In the genomic region with DNA sequence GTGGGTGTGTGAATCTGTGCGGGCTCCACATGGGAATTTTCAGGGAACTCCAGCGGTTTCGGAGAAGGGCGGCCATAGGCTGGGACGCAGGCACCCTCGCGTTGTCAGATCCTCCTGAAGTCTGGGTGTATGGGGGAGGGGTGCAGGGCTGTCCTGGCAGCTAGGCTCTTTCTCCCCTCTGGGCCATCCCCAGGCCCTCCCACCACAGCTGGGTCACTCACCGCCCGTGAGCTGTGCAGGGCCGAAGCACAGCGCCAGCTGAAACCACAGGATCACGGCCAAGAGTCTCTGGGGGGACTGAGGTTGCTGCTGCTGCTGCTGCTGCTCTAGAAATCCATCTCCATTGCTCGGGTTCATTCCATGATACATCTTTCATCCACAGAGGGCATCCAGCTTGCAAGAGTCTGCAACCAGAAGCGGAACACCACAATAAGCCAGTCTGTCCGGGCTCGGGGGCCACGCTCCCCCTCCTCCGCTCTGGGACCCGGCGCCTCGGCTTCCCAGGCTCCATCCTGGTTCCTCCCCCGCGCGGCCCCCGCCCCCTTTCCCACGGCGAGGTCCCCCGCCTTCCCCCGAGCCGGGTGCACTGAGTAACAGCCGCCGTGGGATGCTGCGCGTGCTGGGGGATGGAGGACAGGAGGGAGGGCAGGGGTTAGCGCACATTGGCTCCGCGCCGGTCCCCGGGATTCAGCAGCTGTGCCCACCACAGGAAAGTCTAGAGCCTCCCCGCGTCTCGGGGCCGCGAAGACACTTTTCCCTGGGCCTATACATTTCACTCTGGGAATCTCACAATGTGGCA, we compare ENCODE assay signal across 9 cellular contexts. TPM values are rescaled to one million over a fixed set of nuclear protein-coding genes. Genes with fewer than 3 reads are reported as not detected.
DNase-seq lines count a peak whose midpoint lies in the region; ATAC-seq, FAIRE-seq and TF ChIP-seq lines count a peak whose summit lies in the region.
"Had no signal": no experiment of that assay in that cellular context is flagged by ENCODE, and none has a peak within 500 bp of the region (broad histone marks: within the 10 kb centered on the region; RNA-seq: fewer than 3 reads in every experiment).

No MANE protein-coding gene starts in this region.

- H3K9me3 ChIP-seq in Panc1 (ENCODE audit: control insufficient read depth, insufficient read depth, low read depth, low read length) (no peaks in the 10 kb centered on the region), GM12878 (replicated peaks; ENCODE audit: control insufficient read depth, insufficient read depth, low read length) (no peaks in the 10 kb centered on the region), skeletal muscle tissue (ENCODE audit: control insufficient read depth in 3 of 3, low read length in 3 of 3) (no peaks in the 10 kb centered on the region)

- in situ Hi-C loops in Panc1 (cut with HindIII; ENCODE audit: low pct_unique_long_range_greater_than_20kb, low sequenced_read_pairs) (no loop called here), GM12878 (cut with MboI) (no loop called here)

- TF ChIP-seq POLR2A in GM12878 (IDR thresholded peaks at IDR 0.05; ENCODE audit: low read depth, low read length) (no peak), H54 (IDR thresholded peaks at IDR 0.05; ENCODE audit: low read depth, low read length) (no peak)

- FAIRE-seq in GM12878 (lab: Jason Lieb, UNC) (no peak), H54 (lab: Jason Lieb, UNC) (no peak)

- RAD21 ChIA-PET in GM12878 (lab: Charles Lee; ENCODE audit: unreplicated experiment) = interaction anchor here (0.9 to 1.1 kb wide), 2 partner anchors 19 to 229 kb away, joined by 3 to 4 read pairs; no protein-coding TSS in a partner anchor

- ATAC-seq in Panc1 (peak; percentile 54), GM12878 (peak; percentile 56), HG03175 (IDR thresholded peaks at IDR 0.05; ENCODE audit: unreplicated experiment) (no peak)

- H3K79me2 ChIP-seq in GM12878 (ENCODE audit: control insufficient read depth, insufficient read depth, low read length) = no peaks in the 10 kb centered on the region

- no peaks in the 10 kb centered on the region for H3K36me3 ChIP-seq in H7 (replicated peaks; ENCODE audit: control insufficient read depth, insufficient read depth, low read length)
- no peaks in the 10 kb centered on the region for H3K36me3 ChIP-seq in Panc1 (ENCODE audit: control insufficient read depth, insufficient read depth, low read length)
- H3K36me3 ChIP-seq in GM12878 (ENCODE audit: control insufficient read depth in 2 of 2, insufficient read depth in 2 of 2, low read length in 1 of 2) = no peaks in the 10 kb centered on the region
- no peaks in the 10 kb centered on the region for H3K36me3 ChIP-seq in skeletal muscle tissue (ENCODE audit: control insufficient read depth in 3 of 3, insufficient read depth in 3 of 3, low read length in 3 of 3)

- CTCF ChIA-PET in Panc1 (lab: Charles Lee) (interaction anchor here (0.7 kb wide), 1 partner anchor 300 kb away, joined by 6 read pairs; no protein-coding TSS in a partner anchor), GM12878 (lab: Yijun Ruan, JAX) (no interaction called here)

- peaks cover 2% of the 10 kb centered on the region; the same call in 1 of the 2 replicates for H3K4me1 ChIP-seq in Panc1 (ENCODE audit: control insufficient read depth, insufficient read depth, low read length)
- no peaks in the 10 kb centered on the region for H3K4me1 ChIP-seq in GM12878 (ENCODE audit: control insufficient read depth, insufficient read depth, low read length)
- peaks cover 6 to 13% (median 9%) of the 10 kb centered on the region in 3 donors for H3K4me1 ChIP-seq in skeletal muscle tissue (ENCODE audit: control insufficient read depth in 3 of 3, insufficient read depth in 3 of 3, low read length in 3 of 3)

- H3K4me3 ChIP-seq in H7 (ENCODE audit: insufficient read depth, low read depth, low read length) = peak overlapping the region; percentile 57
- H3K4me3 ChIP-seq in Panc1 (ENCODE audit: low read depth in 2 of 2, low read length in 2 of 2) = peak overlapping the region; percentile 35 to 50
- H3K4me3 ChIP-seq in GM12878 = no peak overlapping the region
- peak overlapping the region; percentile 54 for H3K4me3 ChIP-seq in iPS-11a (ENCODE audit: low read depth, low read length)
- H3K4me3 ChIP-seq in skeletal muscle tissue (ENCODE audit: low read length in 3 of 3) = peak overlapping the region; percentile 59 to 72 (median 72)

- WGBS in GM12878 (ENCODE audit: insufficient coverage, insufficient replicate concordance, low lambda C conversion rate, missing lambda C conversion rate) = 17% methylated on average over 24 of the region's 44 CpGs

- SMC1A ChIA-PET in GM12878 (lab: Charles Lee; ENCODE audit: uncharacterized antibody, unreplicated experiment) = interaction anchor here (0.7 to 1.0 kb wide), 2 partner anchors 20 to 227 kb away, joined by 3 to 4 read pairs; no protein-coding TSS in a partner anchor

- TF ChIP-seq EP300 in GM12878 (IDR thresholded peaks at IDR 0.05; ENCODE audit: borderline replicate concordance in 1 of 2, control insufficient read depth in 1 of 2, low read depth in 2 of 2, low read length in 2 of 2) = no peak

- H3K9ac ChIP-seq in GM12878 (ENCODE audit: control insufficient read depth, insufficient read depth, low read length) (no peak overlapping the region), skeletal muscle tissue (ENCODE audit: low read depth in 1 of 3, low read length in 3 of 3) (peak overlapping the region in 2 of 3 donors; percentile 57 to 59)

- no peak for TF ChIP-seq CTCF in Panc1 (IDR thresholded peaks at IDR 0.05)
- TF ChIP-seq CTCF in GM12878 (IDR thresholded peaks at IDR 0.05 in 2 of 3, conservative IDR thresholded peaks at IDR 0.05 in 1 of 3; ENCODE audit: control insufficient read depth in 2 of 3, extremely low read depth in 1 of 3, insufficient read depth in 1 of 3, low read depth in 3 of 3, low read length in 3 of 3) = no peak

- H2AFZ ChIP-seq in GM12878 (ENCODE audit: control insufficient read depth, low read depth, low read length) = no peak overlapping the region

- peaks cover 54% of the 10 kb centered on the region for H3K27me3 ChIP-seq in H7 (ENCODE audit: control insufficient read depth, insufficient read depth, low read length)
- peaks cover 43% of the 10 kb centered on the region for H3K27me3 ChIP-seq in Panc1 (ENCODE audit: control insufficient read depth, insufficient read depth, low read length)
- H3K27me3 ChIP-seq in GM12878 (replicated peaks in 1 of 2; ENCODE audit: control insufficient read depth in 2 of 2, insufficient read depth in 2 of 2, low read length in 1 of 2) = peaks cover 5 to 15% of the 10 kb centered on the region in 2 experiments
- H3K27me3 ChIP-seq in skeletal muscle tissue (ENCODE audit: control insufficient read depth in 3 of 3, insufficient read depth in 3 of 3, low read length in 3 of 3) = peaks cover 0 to 3% (median 0%) of the 10 kb centered on the region in 3 donors

- H3K27ac ChIP-seq in Panc1 (ENCODE audit: low read length) = no peak overlapping the region
- H3K27ac ChIP-seq in GM12878 (ENCODE audit: control insufficient read depth, insufficient read depth) = no peak overlapping the region
- H3K27ac ChIP-seq in skeletal muscle tissue (ENCODE audit: low read depth, low read length) = no peak overlapping the region

- H4K20me1 ChIP-seq in GM12878 (ENCODE audit: control insufficient read depth, insufficient read depth) = no peaks in the 10 kb centered on the region

- intact Hi-C loops in Panc1 (cut with micrococcal nuclease; ENCODE audit: unreplicated experiment) = no loop called here
- intact Hi-C loops in GM12878 (cut with micrococcal nuclease; ENCODE audit: unreplicated experiment) = no loop called here

- BruUV-seq in Panc1 (replicated peaks; lab: Mats Ljungman, UMichigan) = no TSS peak
- BruUV-seq in GM12878 (replicated peaks; lab: Mats Ljungman, UMichigan) = no TSS peak

- H3K4me2 ChIP-seq in GM12878 (ENCODE audit: control insufficient read depth, insufficient read depth) = no peak overlapping the region; the same call in 1 of the 2 replicates

- no peak for TF ChIP-seq RAD21 in GM12878 (IDR thresholded peaks at IDR 0.05; ENCODE audit: insufficient read depth, low read depth, low read length)

- DNase-seq in H7 (peak; percentile 73), Panc1 (ENCODE audit: low read depth, low spot score) (no peak), GM12878 (ENCODE audit: low read depth, low spot score) (no peak), H54 (ENCODE audit: insufficient read length, low spot score) (no peak), kidney tubule cell (ENCODE audit: low spot score) (no peak)

- POLR2A ChIA-PET in Panc1 (lab: Charles Lee) (no interaction called here), GM12878 (lab: Charles Lee) (no interaction called here)

RNA-seq across cellular contexts. Expression of a gene that starts 0.7 kb away (rescaled TPM):
- total RNA-seq in H7 (2014; rRNA removed; shearing (Covaris generic)) = 0.07 and 4.1 TPM in 2 replicates
- total RNA-seq in Panc1 (2021; ENCODE audit: unreplicated experiment) (0.28 TPM), GM12878 (2014; rRNA removed) (0.17 TPM in 1 of 2 replicates, not detected in the other), GM12878 (2014; rRNA removed; fragmentation: Illumina TruSeq; extraction: Trizol) (0.13 and 0.18 TPM in 2 replicates), GM12878 (2021) (0.33 TPM in 1 of 2 replicates, not detected in the other), skeletal muscle tissue (4.7 TPM)
- polyA plus RNA-seq in Panc1 (2012; ENCODE audit: insufficient read length) = not detected
- total RNA-seq in GM12878 (2013; cell fraction: nucleolus; rRNA removed) = 1.4 and 1.5 TPM in 2 replicates
- polyA plus RNA-seq in GM12878 (2011; ENCODE audit: low read depth) = not detected
- polyA plus RNA-seq in GM12878 (2011; rRNA removed) (0.63 and 1.1 TPM in 2 replicates), GM12878 (2014; fragmentation: Illumina TruSeq; extraction: Trizol) (not detected in 2 replicates), GM12878 (2014; fragmentation: Nextera tagmentation; extraction: Ambion mirVana) (under 1 TPM in 1 of 2 experiments, not detected in 1; 0.18 TPM), GM12878 (2014; rRNA removed) (0.26 TPM in 1 of 2 replicates, not detected in the other), GM12878 (2016; fragmentation: Nextera tagmentation; extraction: Ambion mirVana) (under 1 TPM in 1 of 2 experiments, not detected in 1; 0.44 TPM)
- 0.82 and 0.84 TPM in 2 replicates for polyA plus RNA-seq in GM12878 (2011; cell fraction: cytosol; rRNA removed)
- polyA plus RNA-seq in GM12878 (2011; cell fraction: nucleus; rRNA removed) = 2.0 and 2.6 TPM in 2 replicates
- not detected in 2 replicates for polyA plus RNA-seq in GM12878 (2012)
- polyA minus RNA-seq in GM12878 (2011; rRNA and poly(A)+ RNA removed) = 1.0 and 1.8 TPM in 2 replicates
- 0.80 TPM in 1 of 2 replicates, not detected in the other for polyA minus RNA-seq in GM12878 (2011; cell fraction: cytosol; rRNA and poly(A)+ RNA removed)
- 1.9 TPM in 2 replicates for polyA minus RNA-seq in GM12878 (2011; cell fraction: nucleus; rRNA and poly(A)+ RNA removed)

RNA-seq across cellular contexts. Expression of a gene that starts 30.0 kb away (rescaled TPM):
- total RNA-seq in H7 (2014; rRNA removed; shearing (Covaris generic)) = not detected in 2 replicates
- total RNA-seq in Panc1 (2021; ENCODE audit: unreplicated experiment) (not detected), GM12878 (2014; rRNA removed) (not detected in 2 replicates), GM12878 (2014; rRNA removed; fragmentation: Illumina TruSeq; extraction: Trizol) (not detected in 2 replicates), GM12878 (2021) (not detected in 2 replicates), skeletal muscle tissue (not detected)
- polyA plus RNA-seq in Panc1 (2012; ENCODE audit: insufficient read length) = not detected
- total RNA-seq in GM12878 (2013; cell fraction: nucleolus; rRNA removed) = not detected in 2 replicates
- not detected for polyA plus RNA-seq in GM12878 (2011; ENCODE audit: low read depth)
- polyA plus RNA-seq in GM12878 (2011; rRNA removed) (not detected in 2 replicates), GM12878 (2014; fragmentation: Illumina TruSeq; extraction: Trizol) (not detected in 2 replicates), GM12878 (2014; fragmentation: Nextera tagmentation; extraction: Ambion mirVana) (not detected), GM12878 (2014; rRNA removed) (not detected in 2 replicates), GM12878 (2016; fragmentation: Nextera tagmentation; extraction: Ambion mirVana) (not detected)
- polyA plus RNA-seq in GM12878 (2011; cell fraction: cytosol; rRNA removed) = not detected in 2 replicates
- polyA plus RNA-seq in GM12878 (2011; cell fraction: nucleus; rRNA removed) = not detected in 2 replicates
- not detected in 2 replicates for polyA plus RNA-seq in GM12878 (2012)
- not detected in 2 replicates for polyA minus RNA-seq in GM12878 (2011; rRNA and poly(A)+ RNA removed)
- polyA minus RNA-seq in GM12878 (2011; cell fraction: cytosol; rRNA and poly(A)+ RNA removed) = not detected in 2 replicates
- not detected in 2 replicates for polyA minus RNA-seq in GM12878 (2011; cell fraction: nucleus; rRNA and poly(A)+ RNA removed)
- total RNA-seq: subcutaneous adipose tissue had no signal
